Comparison of ENCODE assay signal across 9 cellular contexts in the genomic region with DNA sequence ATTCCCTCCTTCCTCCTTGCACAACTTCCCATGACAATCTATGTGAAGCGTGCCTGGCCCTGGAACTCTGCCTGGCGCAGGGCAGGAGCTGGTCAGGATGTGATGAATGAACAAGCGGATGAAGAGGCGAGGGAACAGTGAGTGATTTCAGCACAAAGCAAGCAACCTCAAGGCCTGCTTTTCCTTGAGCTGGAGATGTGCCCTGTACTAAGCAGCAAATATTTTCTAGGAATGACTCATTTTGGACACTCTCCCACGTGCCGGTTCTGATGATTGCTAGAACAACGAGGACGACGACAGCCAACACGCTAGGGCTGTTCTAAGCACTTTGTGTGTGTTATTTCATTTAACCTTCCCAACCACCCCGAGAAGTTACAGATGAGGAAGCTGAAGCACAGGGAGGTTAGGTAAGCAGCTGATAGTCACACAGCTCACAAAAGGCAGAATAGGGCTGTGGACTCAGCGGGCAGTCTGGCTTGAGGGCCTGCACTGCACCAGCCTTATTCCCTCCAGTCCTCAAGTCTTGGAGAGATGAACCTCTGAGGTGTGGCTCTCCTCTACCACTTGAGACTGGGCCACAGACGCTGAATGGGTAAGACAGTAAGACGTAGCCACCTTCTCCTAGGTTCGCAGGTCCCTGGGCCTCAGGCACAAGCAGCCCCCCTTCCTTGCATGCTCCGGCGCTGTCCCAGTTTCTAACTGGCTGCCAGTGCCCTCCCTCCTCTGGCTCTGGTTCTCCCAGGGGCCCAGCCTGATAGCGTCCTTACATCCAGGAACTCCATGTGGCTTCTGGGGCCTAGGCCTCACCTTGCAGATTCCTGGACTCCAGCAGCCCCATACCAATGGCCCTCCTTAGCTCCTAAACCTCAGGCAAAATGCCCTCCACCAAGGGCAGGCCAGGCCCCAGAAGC. TPM values are rescaled to one million over a fixed set of nuclear protein-coding genes. Genes with fewer than 3 reads are reported as not detected.
DNase-seq lines count a peak whose midpoint lies in the region; ATAC-seq, FAIRE-seq and TF ChIP-seq lines count a peak whose summit lies in the region.
"Had no signal": no experiment of that assay in that cellular context is flagged by ENCODE, and none has a peak within 500 bp of the region (broad histone marks: within the 10 kb centered on the region; RNA-seq: fewer than 3 reads in every experiment).

No MANE protein-coding gene starts in this region.

- H3K36me3 ChIP-seq in kidney (ENCODE audit: control insufficient read depth in 1 of 2, insufficient read depth in 2 of 2, low read length in 2 of 2) = no peaks in the 10 kb centered on the region

- POLR2A ChIA-PET in activated CD4-positive, alpha-beta T cell treated with anti-CD3 and anti-CD28 coated beads for 36 hours (lab: Charles Lee) = interaction anchor here (0.6 kb wide), 1 partner anchor 523 kb away, joined by 3 read pairs; no protein-coding TSS in a partner anchor
- POLR2A ChIA-PET in WTC11 (lab: Charles Lee) = no interaction called here

- peaks cover 6 to 23% of the 10 kb centered on the region in 2 donors for H3K4me1 ChIP-seq in kidney (ENCODE audit: control insufficient read depth in 1 of 2, insufficient read depth in 1 of 2, low read depth in 1 of 2, low read length in 2 of 2)

- H3K27ac Mint-ChIP-seq in activated CD4-positive, alpha-beta T cell treated with anti-CD3 and anti-CD28 coated beads for 36 hours = peak overlapping the region; percentile 84
- peak overlapping the region; percentile 76 to 89 (median 88) for H3K27ac Mint-ChIP-seq in brain
- H3K27ac Mint-ChIP-seq in WTC11 = no peak overlapping the region

- H3K36me3 Mint-ChIP-seq in activated CD4-positive, alpha-beta T cell treated with anti-CD3 and anti-CD28 coated beads for 36 hours (ENCODE audit: low read depth) = no peaks in the 10 kb centered on the region
- no peaks in the 10 kb centered on the region for H3K36me3 Mint-ChIP-seq in brain
- no peaks in the 10 kb centered on the region for H3K36me3 Mint-ChIP-seq in WTC11

- H3K4me3 Mint-ChIP-seq in activated CD4-positive, alpha-beta T cell treated with anti-CD3 and anti-CD28 coated beads for 36 hours = no peak overlapping the region
- H3K4me3 Mint-ChIP-seq in brain (no peak overlapping the region), WTC11 (no peak overlapping the region)

- peaks cover 46% of the 10 kb centered on the region for H3K4me1 Mint-ChIP-seq in activated CD4-positive, alpha-beta T cell treated with anti-CD3 and anti-CD28 coated beads for 36 hours
- H3K4me1 Mint-ChIP-seq in brain (peaks cover 58% of the 10 kb centered on the region), WTC11 (peaks cover 3% of the 10 kb centered on the region; the same call in 1 of the 2 replicates)

- intact Hi-C loops in activated CD4-positive, alpha-beta T cell treated with anti-CD3 and anti-CD28 coated beads for 36 hours (cut with DNase I, micrococcal nuclease) = loop anchor here (5.0 kb wide), 2 partner anchors 178 to 238 kb away; partner anchors contain the start of gene POLM (in 1 of the 2)
- intact Hi-C loops in kidney (cut with DNase I) = no loop called here

- DNase-seq in activated CD4-positive, alpha-beta T cell treated with anti-CD3 and anti-CD28 coated beads for 36 hours = peak; percentile 28
- no peak for DNase-seq in activated CD4-positive, alpha-beta T cell treated with anti-CD3 and anti-CD28 coated beads for 4 hours
- peak; percentile 91 for DNase-seq in kidney
- peak; percentile 69 for DNase-seq in superior temporal gyrus (ENCODE audit: extremely low spot score)
- no peak for DNase-seq in DMS114 treated with DMSO at 0.1 percent for 48 hours (lab: John Stamatoyannopoulos, UW; ENCODE audit: unreplicated experiment)
- no peak for DNase-seq in WTC11 (ENCODE audit: low spot score)

- H3K27ac ChIP-seq in kidney (ENCODE audit: low read depth in 2 of 2, low read length in 2 of 2) = peak overlapping the region; percentile 85 to 89
- H3K27ac ChIP-seq: 22Rv1 had no signal

- CTCF ChIA-PET in activated CD4-positive, alpha-beta T cell treated with anti-CD3 and anti-CD28 coated beads for 36 hours (lab: Charles Lee) = interaction anchor here (0.7 to 4.3 kb wide), 6 partner anchors 18 to 275 kb away, joined by 3 to 13 read pairs (median 3); no protein-coding TSS in a partner anchor
- CTCF ChIA-PET in WTC11 (lab: Charles Lee) = interaction anchor here (1.0 to 2.5 kb wide), 4 partner anchors 15 to 23 kb away, joined by 3 to 12 read pairs (median 4); no protein-coding TSS in a partner anchor

- no peak overlapping the region for H3K4me3 ChIP-seq in kidney (ENCODE audit: low read length in 2 of 2)

- no peaks in the 10 kb centered on the region for H3K9me3 Mint-ChIP-seq in activated CD4-positive, alpha-beta T cell treated with anti-CD3 and anti-CD28 coated beads for 36 hours (ENCODE audit: low read depth)
- H3K9me3 Mint-ChIP-seq in brain (peaks cover 0 to 4% (median 0%) of the 10 kb centered on the region in 5 experiments), WTC11 (peaks cover 2% of the 10 kb centered on the region)

- ATAC-seq in activated CD4-positive, alpha-beta T cell treated with anti-CD3 and anti-CD28 coated beads for 36 hours = peak; percentile 1
- no peak for ATAC-seq in WTC11
- no peak for ATAC-seq in HG03139 (IDR thresholded peaks at IDR 0.05; ENCODE audit: unreplicated experiment)

- H3K9ac ChIP-seq in kidney (ENCODE audit: low read length in 2 of 2) = no peak overlapping the region

- no peak for TF ChIP-seq CTCF in brain (conservative IDR thresholded peaks at IDR 0.05)
- no peak for TF ChIP-seq CTCF in kidney (IDR thresholded peaks at IDR 0.05; ENCODE audit: borderline replicate concordance, extremely low read depth, insufficient read depth)
- no peak for TF ChIP-seq CTCF in WTC11 (IDR thresholded peaks at IDR 0.05)

- H3K27me3 Mint-ChIP-seq in activated CD4-positive, alpha-beta T cell treated with anti-CD3 and anti-CD28 coated beads for 36 hours = no peaks in the 10 kb centered on the region
- H3K27me3 Mint-ChIP-seq in brain = no peaks in the 10 kb centered on the region
- H3K27me3 Mint-ChIP-seq in WTC11 (ENCODE audit: low read depth) = no peaks in the 10 kb centered on the region

- H3K9me3 ChIP-seq in kidney (ENCODE audit: control insufficient read depth in 1 of 2, low read length in 2 of 2) = no peaks in the 10 kb centered on the region

- FAIRE-seq in kidney (lab: Jason Lieb, UNC) = no peak

TF ChIP-seq in WTC11, 78 proteins besides CTCF, POLR2A, EP300 and RAD21 (continues in another document):
- TF ChIP-seq TP53 (CRISPR knock-in tag; IDR thresholded peaks at IDR 0.05) = no peak
- no peak for TF ChIP-seq FOXJ3 (CRISPR knock-in tag; IDR thresholded peaks at IDR 0.05; ENCODE audit: borderline replicate concordance)
- TF ChIP-seq, protein P1, sequence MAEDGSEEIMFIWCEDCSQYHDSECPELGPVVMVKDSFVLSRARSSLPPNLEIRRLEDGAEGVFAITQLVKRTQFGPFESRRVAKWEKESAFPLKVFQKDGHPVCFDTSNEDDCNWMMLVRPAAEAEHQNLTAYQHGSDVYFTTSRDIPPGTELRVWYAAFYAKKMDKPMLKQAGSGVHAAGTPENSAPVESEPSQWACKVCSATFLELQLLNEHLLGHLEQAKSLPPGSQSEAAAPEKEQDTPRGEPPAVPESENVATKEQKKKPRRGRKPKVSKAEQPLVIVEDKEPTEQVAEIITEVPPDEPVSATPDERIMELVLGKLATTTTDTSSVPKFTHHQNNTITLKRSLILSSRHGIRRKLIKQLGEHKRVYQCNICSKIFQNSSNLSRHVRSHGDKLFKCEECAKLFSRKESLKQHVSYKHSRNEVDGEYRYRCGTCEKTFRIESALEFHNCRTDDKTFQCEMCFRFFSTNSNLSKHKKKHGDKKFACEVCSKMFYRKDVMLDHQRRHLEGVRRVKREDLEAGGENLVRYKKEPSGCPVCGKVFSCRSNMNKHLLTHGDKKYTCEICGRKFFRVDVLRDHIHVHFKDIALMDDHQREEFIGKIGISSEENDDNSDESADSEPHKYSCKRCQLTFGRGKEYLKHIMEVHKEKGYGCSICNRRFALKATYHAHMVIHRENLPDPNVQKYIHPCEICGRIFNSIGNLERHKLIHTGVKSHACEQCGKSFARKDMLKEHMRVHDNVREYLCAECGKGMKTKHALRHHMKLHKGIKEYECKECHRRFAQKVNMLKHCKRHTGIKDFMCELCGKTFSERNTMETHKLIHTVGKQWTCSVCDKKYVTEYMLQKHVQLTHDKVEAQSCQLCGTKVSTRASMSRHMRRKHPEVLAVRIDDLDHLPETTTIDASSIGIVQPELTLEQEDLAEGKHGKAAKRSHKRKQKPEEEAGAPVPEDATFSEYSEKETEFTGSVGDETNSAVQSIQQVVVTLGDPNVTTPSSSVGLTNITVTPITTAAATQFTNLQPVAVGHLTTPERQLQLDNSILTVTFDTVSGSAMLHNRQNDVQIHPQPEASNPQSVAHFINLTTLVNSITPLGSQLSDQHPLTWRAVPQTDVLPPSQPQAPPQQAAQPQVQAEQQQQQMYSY (CRISPR knock-in tag; IDR thresholded peaks at IDR 0.05) = no peak
- no peak for TF ChIP-seq MXD4 (CRISPR knock-in tag; IDR thresholded peaks at IDR 0.05; ENCODE audit: borderline replicate concordance)
- TF ChIP-seq STAT6 (CRISPR knock-in tag; conservative IDR thresholded peaks at IDR 0.05; ENCODE audit: low read depth) = no peak
- no peak for TF ChIP-seq JAZF1 (CRISPR knock-in tag; IDR thresholded peaks at IDR 0.05)

RNA-seq across cellular contexts. Expression of gene YKT6, which starts 59.0 kb away (rescaled TPM):
- total RNA-seq in activated CD4-positive, alpha-beta T cell treated with anti-CD3 and anti-CD28 coated beads for 36 hours = 10 to 100 TPM; 51.0 to 51.3 TPM
- polyA plus RNA-seq in brain (ENCODE audit: insufficient read depth, low read depth, low replicate concordance) = 86.3 TPM
- total RNA-seq in kidney = 60.2 TPM
- 53.2 TPM for polyA plus RNA-seq in kidney (ENCODE audit: insufficient read depth, low read depth, low replicate concordance)
- 82.2 to 102 TPM (median 83.7 TPM) in 3 replicates for total RNA-seq in WTC11 (2021)

Comparison
In these comparisons a context has a peak if more than half of its experiments do, and no peak if none do; other contexts are left out.
1. DNase-seq: peak in activated CD4-positive, alpha-beta T cell treated with anti-CD3 and anti-CD28 coated beads for 36 hours (single experiment), kidney (single experiment) and superior temporal gyrus (single experiment); none in activated CD4-positive, alpha-beta T cell treated with anti-CD3 and anti-CD28 coated beads for 4 hours (0 of 2), DMS114 treated with DMSO at 0.1 percent for 48 hours (single experiment) and WTC11 (single experiment).